In the genomic region with DNA sequence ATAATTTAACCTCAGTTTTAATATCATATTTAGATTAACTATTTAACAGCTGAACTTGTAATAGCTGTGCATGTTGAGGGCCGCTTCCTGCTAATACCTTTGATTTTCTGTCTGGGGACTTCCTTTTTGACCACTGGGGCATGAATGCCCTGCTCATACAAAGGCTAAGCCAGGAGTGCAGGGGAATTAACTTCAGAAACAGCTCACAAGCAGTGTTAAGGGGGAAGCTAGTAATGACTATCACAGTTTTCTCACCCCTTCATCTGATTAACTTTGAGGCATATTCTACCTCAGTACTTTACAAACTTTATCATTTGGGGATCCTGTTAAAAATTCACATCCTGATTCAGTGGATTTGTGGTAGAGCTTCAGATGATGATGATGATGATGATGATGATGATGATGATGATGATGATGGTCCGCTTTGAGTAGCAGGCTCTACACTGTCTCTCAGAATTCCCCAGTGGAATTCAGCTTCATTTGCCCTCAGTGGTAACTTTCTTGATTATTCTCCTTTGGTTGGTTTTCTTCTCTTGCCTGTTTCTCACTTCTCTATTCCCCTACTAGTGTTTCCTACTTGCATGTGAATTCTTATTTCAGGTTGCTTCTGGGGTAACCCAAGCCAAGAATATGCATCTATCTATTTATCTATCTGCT, we compare ENCODE assay signal across 12 cellular contexts.
DNase-seq lines count a peak whose midpoint lies in the region; ATAC-seq and TF ChIP-seq lines count a peak whose summit lies in the region.
"Had no signal": no experiment of that assay in that cellular context is flagged by ENCODE, and none has a peak within 500 bp of the region (broad histone marks: within the 10 kb centered on the region; RNA-seq: fewer than 3 reads in every experiment).

No MANE protein-coding gene starts in this region.

- no peak overlapping the region for H3T11ph ChIP-seq in H9 (ENCODE audit: low read length)

- no peaks in the 10 kb centered on the region for H3K27me3 Mint-ChIP-seq in activated naive CD4-positive, alpha-beta T cell treated with anti-CD3 and anti-CD28 coated beads, Interleukin-2, amount 50 U/mL, for 24 hours
- peaks cover 13% of the 10 kb centered on the region for H3K27me3 Mint-ChIP-seq in H9 (ENCODE audit: low read depth)

- peaks cover 34% of the 10 kb centered on the region for H3K4me1 Mint-ChIP-seq in activated naive CD4-positive, alpha-beta T cell treated with anti-CD3 and anti-CD28 coated beads, Interleukin-2, amount 50 U/mL, for 24 hours
- peaks cover 23% of the 10 kb centered on the region for H3K4me1 Mint-ChIP-seq in stimulated activated effector memory CD8-positive, alpha-beta T cell treated with anti-CD3 and anti-CD28 coated beads, Interleukin-12 subunit alpha, Interleukin-12 subunit beta, amount 100 ng/mL, for 72 hours
- no peaks in the 10 kb centered on the region for H3K4me1 Mint-ChIP-seq in H9

- no peak overlapping the region for H2BK20ac ChIP-seq in H9 (ENCODE audit: low read depth, low read length, poor library complexity, severe bottlenecking)

- no peaks in the 10 kb centered on the region for H3K79me2 ChIP-seq in H9 (ENCODE audit: insufficient read depth, low read length)

- DNase-seq in activated naive CD4-positive, alpha-beta T cell treated with anti-CD3 and anti-CD28 coated beads, Interleukin-2, amount 50 U/mL, for 16 hours, result no peak
- no peak for DNase-seq in stimulated activated effector memory CD8-positive, alpha-beta T cell treated with anti-CD3 and anti-CD28 coated beads, Interleukin-12 subunit alpha, Interleukin-12 subunit beta, amount 100 ng/mL, for 72 hours (ENCODE audit: low spot score in 2 of 2)
- DNase-seq in SKM-1 treated with dmso at 0.1 percent for 144 hours (lab: John Stamatoyannopoulos, UW; ENCODE audit: unreplicated experiment) (no peak), H9 (no peak), globus pallidus (ENCODE audit: low spot score) (no peak)
- DNase-seq: NCI-H2107 had no signal

- no peak overlapping the region for H3K9ac ChIP-seq in H9 (ENCODE audit: extremely low read depth, insufficient read length, low read length)

- H4K5ac ChIP-seq in H9 (ENCODE audit: insufficient read length, low read depth, low read length), result no peak overlapping the region

- H3K4ac ChIP-seq in H9 (ENCODE audit: low read depth, low read length), result no peak overlapping the region

- no peaks in the 10 kb centered on the region for H4K20me1 ChIP-seq in H9 (ENCODE audit: control insufficient read depth, insufficient read depth, insufficient read length)

- no peak overlapping the region for H2AFZ ChIP-seq in H9 (ENCODE audit: low read length)

- ATAC-seq in GM21717 (IDR thresholded peaks at IDR 0.05; ENCODE audit: unreplicated experiment), result peak; percentile 49
- ATAC-seq in HG03469 (IDR thresholded peaks at IDR 0.05; ENCODE audit: unreplicated experiment), result peak; percentile 44
- peak; percentile 92 for ATAC-seq in stimulated activated effector memory CD8-positive, alpha-beta T cell treated with anti-CD3 and anti-CD28 coated beads, Interleukin-12 subunit alpha, Interleukin-12 subunit beta, amount 100 ng/mL, for 72 hours
- ATAC-seq: HCT116 had no signal

- no peak overlapping the region for H3K18ac ChIP-seq in H9 (ENCODE audit: insufficient read length, low read depth, low read length)

- H2BK15ac ChIP-seq in H9 (ENCODE audit: low read depth, low read length), result no peak overlapping the region

- H3K23ac ChIP-seq in H9 (ENCODE audit: insufficient read length, low read depth, low read length), result no peak overlapping the region

- H3K4me3 Mint-ChIP-seq in activated naive CD4-positive, alpha-beta T cell treated with anti-CD3 and anti-CD28 coated beads, Interleukin-2, amount 50 U/mL, for 24 hours, result no peak overlapping the region
- H3K4me3 Mint-ChIP-seq in stimulated activated effector memory CD8-positive, alpha-beta T cell treated with anti-CD3 and anti-CD28 coated beads, Interleukin-12 subunit alpha, Interleukin-12 subunit beta, amount 100 ng/mL, for 72 hours, result peak overlapping the region; percentile 36
- H3K4me3 Mint-ChIP-seq in H9, result no peak overlapping the region

- no peak overlapping the region for H3K56ac ChIP-seq in H9 (ENCODE audit: insufficient read length, low read depth, low read length)

- no peaks in the 10 kb centered on the region for H3K9me3 ChIP-seq in H9 (ENCODE audit: control insufficient read depth, low read depth, low read length)

- no peaks in the 10 kb centered on the region for H3K9me3 Mint-ChIP-seq in activated naive CD4-positive, alpha-beta T cell treated with anti-CD3 and anti-CD28 coated beads, Interleukin-2, amount 50 U/mL, for 24 hours
- no peaks in the 10 kb centered on the region for H3K9me3 Mint-ChIP-seq in stimulated activated effector memory CD8-positive, alpha-beta T cell treated with anti-CD3 and anti-CD28 coated beads, Interleukin-12 subunit alpha, Interleukin-12 subunit beta, amount 100 ng/mL, for 72 hours
- H3K9me3 Mint-ChIP-seq in H9, result peaks cover 0 to 6% of the 10 kb centered on the region in 2 experiments; a peak in 4 of 5 replicates

- no peak overlapping the region for H3K27ac ChIP-seq in H9 (ENCODE audit: insufficient read length, low read depth, low read length)
- H3K27ac ChIP-seq: C4-2B, VCaP had no signal

- H2BK12ac ChIP-seq in H9 (ENCODE audit: insufficient read length, low read depth, low read length), result no peak overlapping the region

- no CpG with 5 or more reads among the region's 2 CpGs for WGBS in H9 (ENCODE audit: extremely low coverage, insufficient read length, low lambda C conversion rate)

- no peaks in the 10 kb centered on the region for H3K23me2 ChIP-seq in H9 (ENCODE audit: insufficient read length, low read depth, low read length, poor library complexity, severe bottlenecking)

- H4K91ac ChIP-seq in H9 (ENCODE audit: insufficient read length, low read depth, low read length), result no peak overlapping the region

- H2AK5ac ChIP-seq in H9 (ENCODE audit: insufficient read length, low read length), result no peak overlapping the region

- no peak overlapping the region for H4K8ac ChIP-seq in H9 (replicated peaks; ENCODE audit: insufficient read length, low read depth, low read length)

- H2BK120ac ChIP-seq in H9 (ENCODE audit: low read depth, low read length, poor library complexity, severe bottlenecking), result no peak overlapping the region

- peak overlapping the region; percentile 92 for H3K27ac Mint-ChIP-seq in activated naive CD4-positive, alpha-beta T cell treated with anti-CD3 and anti-CD28 coated beads, Interleukin-2, amount 50 U/mL, for 24 hours
- peak overlapping the region; percentile 71 for H3K27ac Mint-ChIP-seq in stimulated activated effector memory CD8-positive, alpha-beta T cell treated with anti-CD3 and anti-CD28 coated beads, Interleukin-12 subunit alpha, Interleukin-12 subunit beta, amount 100 ng/mL, for 72 hours
- no peak overlapping the region for H3K27ac Mint-ChIP-seq in H9

- no peak overlapping the region for H3K14ac ChIP-seq in H9 (ENCODE audit: insufficient read depth, low read length)

- no peaks in the 10 kb centered on the region for H3K27me3 ChIP-seq in H9 (ENCODE audit: insufficient read depth, low read length)

- H3K4me1 ChIP-seq in H9 (ENCODE audit: insufficient read depth, low read length), result no peaks in the 10 kb centered on the region

- no peak overlapping the region for H2BK5ac ChIP-seq in H9 (ENCODE audit: insufficient read length, low read length)

- TF ChIP-seq CTCF in H9 (conservative IDR thresholded peaks at IDR 0.05), result no peak

- no peaks in the 10 kb centered on the region for H3K79me1 ChIP-seq in H9 (ENCODE audit: insufficient read depth, low read depth, low read length, poor library complexity, severe bottlenecking)

- H3K4me2 ChIP-seq in H9 (ENCODE audit: insufficient read depth, insufficient read length, low read length), result no peak overlapping the region

- no peaks in the 10 kb centered on the region for H3K36me3 Mint-ChIP-seq in activated naive CD4-positive, alpha-beta T cell treated with anti-CD3 and anti-CD28 coated beads, Interleukin-2, amount 50 U/mL, for 24 hours
- H3K36me3 Mint-ChIP-seq in stimulated activated effector memory CD8-positive, alpha-beta T cell treated with anti-CD3 and anti-CD28 coated beads, Interleukin-12 subunit alpha, Interleukin-12 subunit beta, amount 100 ng/mL, for 72 hours, result no peaks in the 10 kb centered on the region
- H3K36me3 Mint-ChIP-seq in H9 (ENCODE audit: insufficient read depth in 1 of 3, low read depth in 3 of 3), result no peaks in the 10 kb centered on the region; a peak in 1 of 7 replicates

Comparison
In these comparisons a context has a peak if more than half of its experiments do, and no peak if none do; other contexts are left out.
1. H3K27ac Mint-ChIP-seq: peak in activated naive CD4-positive, alpha-beta T cell treated with anti-CD3 and anti-CD28 coated beads, Interleukin-2, amount 50 U/mL, for 24 hours (single experiment) and stimulated activated effector memory CD8-positive, alpha-beta T cell treated with anti-CD3 and anti-CD28 coated beads, Interleukin-12 subunit alpha, Interleukin-12 subunit beta, amount 100 ng/mL, for 72 hours (single experiment); none in H9 (0 of 3).
2. Peak in every context shown above with its lines, with median percentiles within 50 percentile points of each other: ATAC-seq.